ENCODE assay signal across 20 cellular contexts in genomic region chr1:200112308-200112707, GRCh38.
DNase-seq lines count a peak whose midpoint lies in the region; ATAC-seq and TF ChIP-seq lines count a peak whose summit lies in the region.
"Had no signal": no experiment of that assay in that cellular context is flagged by ENCODE, and none has a peak within 500 bp of the region (broad histone marks: within the 10 kb centered on the region; RNA-seq: fewer than 3 reads in every experiment).

No MANE protein-coding gene starts in this region.

- H2AFZ ChIP-seq in hepatocyte, result no peak overlapping the region

- POLR2A ChIA-PET in HEK293 (lab: Yijun Ruan, JAX), result no interaction called here

- no peak overlapping the region for H3K9ac ChIP-seq in colonic mucosa (ENCODE audit: low read depth in 2 of 2, low read length in 2 of 2)
- H3K9ac ChIP-seq: BLaER1 treated with 17β-estradiol and CSF1 and Interleukin-3, amounts not matched to agents 10 nM and 100 nM had no signal

- no peaks in the 10 kb centered on the region for H3K9me3 ChIP-seq in HEK293 (ENCODE audit: control insufficient read depth, insufficient read depth, low read depth, low read length)
- H3K9me3 ChIP-seq in colonic mucosa, result no peaks in the 10 kb centered on the region
- H3K9me3 ChIP-seq in spleen, result no peaks in the 10 kb centered on the region
- no peaks in the 10 kb centered on the region for H3K9me3 ChIP-seq in hepatocyte (ENCODE audit: low read depth)
- H3K9me3 ChIP-seq: A549; BLaER1 treated with 17β-estradiol and CSF1 and Interleukin-3, amounts not matched to agents 10 nM and 100 nM; Caco-2 had no signal

- H3K4me3 ChIP-seq in AG10803 (ENCODE audit: low read length) (no peak overlapping the region), HEK293 (ENCODE audit: low read depth, low read length) (no peak overlapping the region), colonic mucosa (no peak overlapping the region), foreskin fibroblast (ENCODE audit: low read depth in 1 of 2, low read length in 2 of 2) (no peak overlapping the region), spleen (no peak overlapping the region), hepatocyte (no peak overlapping the region)
- H3K4me3 ChIP-seq: A549; BLaER1 treated with 17β-estradiol and CSF1 and Interleukin-3, amounts not matched to agents 10 nM and 100 nM; GM12878 had no signal

- H3K36me3 ChIP-seq in HEK293 (ENCODE audit: control insufficient read depth in 2 of 2, insufficient read depth in 1 of 2, low read length in 2 of 2), result no peaks in the 10 kb centered on the region
- H3K36me3 ChIP-seq in colonic mucosa, result no peaks in the 10 kb centered on the region
- H3K36me3 ChIP-seq in spleen, result no peaks in the 10 kb centered on the region
- H3K36me3 ChIP-seq in hepatocyte (replicated peaks; ENCODE audit: insufficient read depth, low read depth), result no peaks in the 10 kb centered on the region
- H3K36me3 ChIP-seq: BLaER1 treated with 17β-estradiol and CSF1 and Interleukin-3, amounts not matched to agents 10 nM and 100 nM had no signal

- H3K79me2 ChIP-seq in hepatocyte, result peaks cover 10% of the 10 kb centered on the region

- H3K27ac ChIP-seq in HEK293 (ENCODE audit: extremely low read depth, low read depth, low read length), result no peak overlapping the region
- H3K27ac ChIP-seq in colonic mucosa, result peak overlapping the region; percentile 45
- no peak overlapping the region for H3K27ac ChIP-seq in spleen
- no peak overlapping the region for H3K27ac ChIP-seq in hepatocyte
- H3K27ac ChIP-seq: 22Rv1; A549; BLaER1 treated with 17β-estradiol and CSF1 and Interleukin-3, amounts not matched to agents 10 nM and 100 nM; C4-2B had no signal

- WGBS in spleen, 5 donors, result 88 to 95% (median 91%) methylated on average over 3 of the region's 3 CpGs
- WGBS in hepatocyte (ENCODE audit: low lambda C conversion rate, missing lambda C conversion rate), result 88% methylated on average over 3 of the region's 3 CpGs

- TF ChIP-seq POLR2A in spleen (IDR thresholded peaks at IDR 0.05), result no peak

- no peaks in the 10 kb centered on the region for H4K20me1 ChIP-seq in hepatocyte (ENCODE audit: insufficient read depth, poor library complexity, severe bottlenecking)
- H4K20me1 ChIP-seq: BLaER1 treated with 17β-estradiol and CSF1 and Interleukin-3, amounts not matched to agents 10 nM and 100 nM had no signal

- no peak overlapping the region for H3K4me2 ChIP-seq in hepatocyte
- H3K4me2 ChIP-seq: A549; BLaER1 treated with 17β-estradiol and CSF1 and Interleukin-3, amounts not matched to agents 10 nM and 100 nM had no signal

- no peaks in the 10 kb centered on the region for H3K27me3 ChIP-seq in colonic mucosa
- no peaks in the 10 kb centered on the region for H3K27me3 ChIP-seq in spleen (replicated peaks in 1 of 7)
- no peaks in the 10 kb centered on the region for H3K27me3 ChIP-seq in hepatocyte
- H3K27me3 ChIP-seq: BLaER1 treated with 17β-estradiol and CSF1 and Interleukin-3, amounts not matched to agents 10 nM and 100 nM had no signal

- H3K4me1 ChIP-seq in HEK293 (ENCODE audit: control insufficient read depth, insufficient read depth, low read length), result no peaks in the 10 kb centered on the region
- H3K4me1 ChIP-seq in colonic mucosa, result peaks cover 5% of the 10 kb centered on the region
- H3K4me1 ChIP-seq in spleen, result no peaks in the 10 kb centered on the region
- H3K4me1 ChIP-seq in hepatocyte (ENCODE audit: insufficient read depth), result peaks cover 13% of the 10 kb centered on the region

- TF ChIP-seq CTCF in AG10803 (conservative IDR thresholded peaks at IDR 0.05; ENCODE audit: low read length) (no peak), HEK293 (tag by site-specific recombination; IDR thresholded peaks at IDR 0.05) (no peak), colonic mucosa (IDR thresholded peaks at IDR 0.05) (no peak), foreskin fibroblast (IDR thresholded peaks at IDR 0.05; ENCODE audit: low read depth, low read length) (no peak), spleen (IDR thresholded peaks at IDR 0.05 in 8 of 11, conservative IDR thresholded peaks at IDR 0.05 in 3 of 11) (no peak), hepatocyte (IDR thresholded peaks at IDR 0.05; ENCODE audit: poor library complexity) (no peak)

- H3K9me2 ChIP-seq in hepatocyte (replicated peaks; ENCODE audit: insufficient read depth), result no peaks in the 10 kb centered on the region

- no peak for ATAC-seq in GM18868 (IDR thresholded peaks at IDR 0.05; ENCODE audit: unreplicated experiment)
- ATAC-seq: A549; CD8-positive, alpha-beta T cell; GM12878 had no signal

- peak; percentile 33 for DNase-seq in AG10803 (ENCODE audit: low read depth)
- no peak for DNase-seq in colonic mucosa
- DNase-seq in foreskin fibroblast, result peak; percentile 25 to 29
- no peak for DNase-seq in spleen
- DNase-seq in hepatocyte (ENCODE audit: low spot score), result no peak
- no peak for DNase-seq in stimulated activated CD4-positive, alpha-beta T cell treated with anti-CD3 and anti-CD28 coated beads, Interleukin-2, amount 100 ng/mL, for 48 hours
- DNase-seq: Caco-2; CD4-positive, alpha-beta T cell; CD8-positive, alpha-beta T cell; DMS53; DMS79 treated with DMSO at 0.1 percent for 48 hours; EL; GDM1 had no signal

- intact Hi-C loops in colonic mucosa (cut with DNase I) (no loop called here), spleen (cut with DNase I; ENCODE audit: low total_unique reads) (no loop called here)

- CTCF ChIA-PET in HEK293 (lab: Yijun Ruan, JAX), result interaction anchor here (0.6 kb wide), 1 partner anchor 285 kb away, joined by 3 read pairs; no protein-coding TSS in a partner anchor

TF ChIP-seq in HEK293, 187 proteins besides CTCF, POLR2A, EP300 and RAD21:
- TF ChIP-seq SP7 (tag by site-specific recombination; IDR thresholded peaks at IDR 0.05) (no peak), ZNF341 (tag by site-specific recombination; IDR thresholded peaks at IDR 0.05; ENCODE audit: low read depth) (no peak), ZBTB20 (tag by site-specific recombination; IDR thresholded peaks at IDR 0.05) (0 out of 2 replicates have a peak, but pooled peaks have one; percentile 45)

Comparison
In these comparisons a context has a peak if more than half of its experiments do, and no peak if none do; other contexts are left out.
1. DNase-seq: peak in AG10803 (single experiment) and foreskin fibroblast (2 of 2); none in colonic mucosa (single experiment), spleen (single experiment), hepatocyte (single experiment) and stimulated activated CD4-positive, alpha-beta T cell treated with anti-CD3 and anti-CD28 coated beads, Interleukin-2, amount 100 ng/mL, for 48 hours (0 of 2).